Comparison of ENCODE assay signal across 1 cellular context in the genomic region with DNA sequence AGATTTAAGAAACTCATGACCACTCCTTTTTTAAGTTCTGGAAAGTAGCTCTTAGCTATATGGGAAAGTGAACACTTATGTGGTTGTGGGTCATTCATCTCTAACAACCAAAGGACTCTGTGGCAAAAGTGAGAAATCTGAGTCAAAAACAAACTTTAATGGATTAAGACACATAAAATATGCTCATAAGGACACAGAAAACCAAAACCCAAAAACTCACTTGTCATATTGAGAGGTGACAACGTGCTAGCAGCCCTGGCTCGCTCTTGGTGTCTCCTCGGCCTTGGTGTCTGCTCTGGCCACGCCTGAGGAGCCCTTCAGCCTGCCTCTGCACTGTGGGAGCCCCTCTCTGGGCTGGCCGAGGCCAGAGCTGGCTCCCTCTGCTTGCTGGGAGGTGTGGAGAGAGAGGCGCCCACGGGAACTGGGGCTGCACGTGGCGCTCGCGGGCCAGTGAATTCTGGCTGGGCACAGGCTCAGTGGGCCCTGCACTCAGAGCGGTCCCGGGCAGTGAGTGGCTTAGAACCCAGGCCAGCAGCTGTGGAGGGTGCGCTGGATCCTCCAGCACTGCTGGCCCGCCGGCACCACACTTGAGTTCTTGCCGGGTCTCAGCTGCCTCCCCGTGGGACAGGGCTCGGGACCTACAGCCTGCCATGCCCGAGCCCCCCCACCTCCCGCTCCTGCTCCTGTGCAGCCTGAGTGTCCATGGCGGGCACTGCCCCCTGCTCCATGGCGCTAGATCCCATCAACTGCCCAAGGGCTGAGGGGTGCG.
TF ChIP-seq lines count a peak whose summit lies in the region.

No MANE protein-coding gene starts in this region.

TF ChIP-seq in GM12878, 131 proteins besides CTCF, POLR2A, EP300 and RAD21:
- TF ChIP-seq, protein P1, sequence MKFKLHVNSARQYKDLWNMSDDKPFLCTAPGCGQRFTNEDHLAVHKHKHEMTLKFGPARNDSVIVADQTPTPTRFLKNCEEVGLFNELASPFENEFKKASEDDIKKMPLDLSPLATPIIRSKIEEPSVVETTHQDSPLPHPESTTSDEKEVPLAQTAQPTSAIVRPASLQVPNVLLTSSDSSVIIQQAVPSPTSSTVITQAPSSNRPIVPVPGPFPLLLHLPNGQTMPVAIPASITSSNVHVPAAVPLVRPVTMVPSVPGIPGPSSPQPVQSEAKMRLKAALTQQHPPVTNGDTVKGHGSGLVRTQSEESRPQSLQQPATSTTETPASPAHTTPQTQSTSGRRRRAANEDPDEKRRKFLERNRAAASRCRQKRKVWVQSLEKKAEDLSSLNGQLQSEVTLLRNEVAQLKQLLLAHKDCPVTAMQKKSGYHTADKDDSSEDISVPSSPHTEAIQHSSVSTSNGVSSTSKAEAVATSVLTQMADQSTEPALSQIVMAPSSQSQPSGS (IDR thresholded peaks at IDR 0.05; ENCODE audit: low read length) = peak; percentile 35; the same call in 1 of the 2 replicates
- TF ChIP-seq JUNB (IDR thresholded peaks at IDR 0.05) = peak; percentile 36
- no peak for TF ChIP-seq SREBF2 (IDR thresholded peaks at IDR 0.05; ENCODE audit: low read length)
- TF ChIP-seq NFIC (IDR thresholded peaks at IDR 0.05; ENCODE audit: low read depth, low read length) = 0 out of 2 replicates have a peak, but pooled peaks have one; percentile 47
- peak; percentile 72 for TF ChIP-seq RUNX3 (IDR thresholded peaks at IDR 0.05; ENCODE audit: low read length)
- no peak for TF ChIP-seq RELA (IDR thresholded peaks at IDR 0.05; ENCODE audit: borderline replicate concordance, partially characterized antibody)
- 0 out of 2 replicates have a peak, but pooled peaks have one; percentile 12 for TF ChIP-seq DPF2 (IDR thresholded peaks at IDR 0.05)
- peak; percentile 73 for TF ChIP-seq NR2F1 (conservative IDR thresholded peaks at IDR 0.05)
